Comparison of ENCODE assay signal across 8 cellular contexts in the genomic region with DNA sequence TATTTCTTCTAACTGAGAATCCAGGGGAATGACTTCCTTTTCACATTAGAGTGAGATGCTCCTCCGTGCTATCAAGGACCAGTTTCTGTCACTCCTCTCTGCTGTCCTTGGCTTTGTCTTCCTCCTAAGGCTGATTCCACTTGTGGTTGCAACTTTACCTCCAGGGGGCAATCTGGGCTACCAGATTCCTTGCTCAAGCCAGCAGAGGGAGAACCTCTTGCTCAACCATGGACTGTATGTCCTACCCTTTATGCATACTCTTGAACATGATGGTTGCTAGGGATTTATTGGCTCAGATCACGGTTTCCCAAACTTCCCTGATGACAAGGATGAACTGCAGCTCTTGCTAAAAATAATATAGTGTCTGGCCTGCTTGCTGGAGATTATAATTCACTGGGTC. TPM values are rescaled to one million over a fixed set of nuclear protein-coding genes. Genes with fewer than 3 reads are reported as not detected.
DNase-seq lines count a peak whose midpoint lies in the region; ATAC-seq and TF ChIP-seq lines count a peak whose summit lies in the region.

No MANE protein-coding gene starts in this region.

- H3K36me3 Mint-ChIP-seq in activated T-helper 1 cell treated with anti-CD3 and anti-CD28 coated beads, Interleukin-12 subunit alpha, Interleukin-12 subunit beta, Interleukin-2, Interleukin-4 antibody, amounts not matched to agents 30 ng/mL and 10 ng/mL and 1 ng/mL, durations not matched to agents 14 hours and 24 hours and 36 hours (ENCODE audit: low read depth), result peaks cover 31% of the 10 kb centered on the region

- H3K9me3 Mint-ChIP-seq in activated T-helper 1 cell treated with anti-CD3 and anti-CD28 coated beads, Interleukin-12 subunit alpha, Interleukin-12 subunit beta, Interleukin-2, Interleukin-4 antibody, amounts not matched to agents 30 ng/mL and 10 ng/mL and 1 ng/mL, durations not matched to agents 14 hours and 24 hours and 36 hours, result no peaks in the 10 kb centered on the region

- H3K4me3 ChIP-seq in fibroblast of the aortic adventitia (ENCODE audit: low read depth, low read length), result no peak overlapping the region
- H3K4me3 ChIP-seq in sigmoid colon, result no peak overlapping the region

- peak overlapping the region in 1 of 4 donors; percentile 5 for H3K27ac ChIP-seq in sigmoid colon

- intact Hi-C loops in sigmoid colon (cut with DNase I), result no loop called here
- intact Hi-C loops in activated T-helper 1 cell treated with anti-CD3 and anti-CD28 coated beads, Interleukin-12 subunit alpha, Interleukin-12 subunit beta, Interleukin-2, Interleukin-4 antibody, amounts not matched to agents 30 ng/mL and 10 ng/mL and 1 ng/mL, durations not matched to agents 14 hours and 24 hours and 36 hours (cut with micrococcal nuclease), result no loop called here

- H3K36me3 ChIP-seq in sigmoid colon, result peaks cover 0 to 17% (median 2%) of the 10 kb centered on the region in 4 donors

- in situ Hi-C loops in Caki2 (cut with HindIII; ENCODE audit: low pct_unique_long_range_greater_than_20kb, low sequenced_read_pairs), result no loop called here

- peak; percentile 71 for TF ChIP-seq CTCF in fibroblast of the aortic adventitia (IDR thresholded peaks at IDR 0.05; ENCODE audit: insufficient read depth, low read length)
- peak in 3 of 4 experiments; percentile 9 to 42 (median 20) for TF ChIP-seq CTCF in sigmoid colon (IDR thresholded peaks at IDR 0.05)

- no peak overlapping the region for H3K4me3 Mint-ChIP-seq in activated T-helper 1 cell treated with anti-CD3 and anti-CD28 coated beads, Interleukin-12 subunit alpha, Interleukin-12 subunit beta, Interleukin-2, Interleukin-4 antibody, amounts not matched to agents 30 ng/mL and 10 ng/mL and 1 ng/mL, durations not matched to agents 14 hours and 24 hours and 36 hours

- no peak overlapping the region for H3K27ac Mint-ChIP-seq in activated T-helper 1 cell treated with anti-CD3 and anti-CD28 coated beads, Interleukin-12 subunit alpha, Interleukin-12 subunit beta, Interleukin-2, Interleukin-4 antibody, amounts not matched to agents 30 ng/mL and 10 ng/mL and 1 ng/mL, durations not matched to agents 14 hours and 24 hours and 36 hours

- no peaks in the 10 kb centered on the region for H3K4me1 Mint-ChIP-seq in activated T-helper 1 cell treated with anti-CD3 and anti-CD28 coated beads, Interleukin-12 subunit alpha, Interleukin-12 subunit beta, Interleukin-2, Interleukin-4 antibody, amounts not matched to agents 30 ng/mL and 10 ng/mL and 1 ng/mL, durations not matched to agents 14 hours and 24 hours and 36 hours (ENCODE audit: low read depth)

- peaks cover 0 to 22% (median 17%) of the 10 kb centered on the region in 4 donors for H3K4me1 ChIP-seq in sigmoid colon

- TF ChIP-seq POLR2A in sigmoid colon (IDR thresholded peaks at IDR 0.05) (no peak), GM18505 (IDR thresholded peaks at IDR 0.05; ENCODE audit: borderline replicate concordance, extremely low read depth, insufficient read depth, insufficient read length) (no peak)

- no peaks in the 10 kb centered on the region for H3K9me3 ChIP-seq in sigmoid colon

- no peak for ATAC-seq in GM19328 (IDR thresholded peaks at IDR 0.05; ENCODE audit: unreplicated experiment)
- no peak for ATAC-seq in GM18505 (IDR thresholded peaks at IDR 0.05; ENCODE audit: unreplicated experiment)

- no peak for TF ChIP-seq EP300 in sigmoid colon (IDR thresholded peaks at IDR 0.05)

- DNase-seq in Caki2 (ENCODE audit: low read depth), result peak; percentile 60
- peak; percentile 48 for DNase-seq in HPDE6-E6E7 (ENCODE audit: extremely low spot score)
- peak; percentile 68 for DNase-seq in RPMI7951 (ENCODE audit: low read depth)
- peak; percentile 60 for DNase-seq in fibroblast of the aortic adventitia (ENCODE audit: low read depth)
- DNase-seq in sigmoid colon, result no peak
- no peak for DNase-seq in activated T-helper 1 cell treated with anti-CD3 and anti-CD28 coated beads, Interleukin-12 subunit alpha, Interleukin-12 subunit beta, Interleukin-2, Interleukin-4 antibody, amounts not matched to agents 30 ng/mL and 10 ng/mL and 1 ng/mL, durations not matched to agents 14 hours and 24 hours and 36 hours (ENCODE audit: low spot score)

- H3K27me3 Mint-ChIP-seq in activated T-helper 1 cell treated with anti-CD3 and anti-CD28 coated beads, Interleukin-12 subunit alpha, Interleukin-12 subunit beta, Interleukin-2, Interleukin-4 antibody, amounts not matched to agents 30 ng/mL and 10 ng/mL and 1 ng/mL, durations not matched to agents 14 hours and 24 hours and 36 hours (ENCODE audit: insufficient read depth), result no peaks in the 10 kb centered on the region

- H3K27me3 ChIP-seq in sigmoid colon, result no peaks in the 10 kb centered on the region

- 89 to 92% methylated on average over 2 of the region's 2 CpGs for WGBS in sigmoid colon, 2 donors

RNA-seq across cellular contexts. Expression of gene NNT, which starts 24.0 kb away (rescaled TPM):
- 32.5 and 86.3 TPM in 2 replicates for total RNA-seq in Caki2 (2014; rRNA removed; shearing (Covaris generic); ENCODE audit: low replicate concordance)
- 35.2 and 44.0 TPM in 2 replicates for total RNA-seq in RPMI7951 (2014; rRNA removed; shearing (Covaris generic))
- total RNA-seq in fibroblast of the aortic adventitia (ENCODE audit: low replicate concordance), result 54.2 and 80.3 TPM in 2 replicates
- 10 to 100 TPM; 48.5 to 80.3 (median 73.7) TPM for total RNA-seq in sigmoid colon
- polyA plus RNA-seq in sigmoid colon, result 10 to 100 TPM; 15.7 to 28.8 (median 16.8) TPM
- total RNA-seq in activated T-helper 1 cell treated with anti-CD3 and anti-CD28 coated beads, Interleukin-12 subunit alpha, Interleukin-12 subunit beta, Interleukin-2, Interleukin-4 antibody, amounts not matched to agents 30 ng/mL and 10 ng/mL and 1 ng/mL, durations not matched to agents 14 hours and 24 hours and 36 hours, result 43.6 and 47.5 TPM in 2 replicates

Comparison
In these comparisons a context has a peak if more than half of its experiments do, and no peak if none do; other contexts are left out.
1. DNase-seq: peak in Caki2 (single experiment), HPDE6-E6E7 (single experiment), RPMI7951 (single experiment) and fibroblast of the aortic adventitia (single experiment); none in sigmoid colon (single experiment) and activated T-helper 1 cell treated with anti-CD3 and anti-CD28 coated beads, Interleukin-12 subunit alpha, Interleukin-12 subunit beta, Interleukin-2, Interleukin-4 antibody, amounts not matched to agents 30 ng/mL and 10 ng/mL and 1 ng/mL, durations not matched to agents 14 hours and 24 hours and 36 hours (single experiment).